ENCODE assay signal across 13 cellular contexts in genomic region chr17:33871720-33872535, GRCh38.
DNase-seq lines count a peak whose midpoint lies in the region; ATAC-seq and FAIRE-seq lines count a peak whose summit lies in the region.
"Had no signal": no experiment of that assay in that cellular context is flagged by ENCODE, and none has a peak within 500 bp of the region (broad histone marks: within the 10 kb centered on the region; RNA-seq: fewer than 3 reads in every experiment).

No MANE protein-coding gene starts in this region.

- no peak for DNase-seq in activated CD4-positive, CD25-positive, alpha-beta regulatory T cell treated with anti-CD3 and anti-CD28 coated beads, Interleukin-2, amount 50 U/mL, for 72 hours
- DNase-seq in NCI-H1105 treated with DMSO at 0.1 percent for 48 hours (lab: John Stamatoyannopoulos, UW) = peak; percentile 46
- DNase-seq in astrocyte of the hippocampus (ENCODE audit: low read depth, low spot score) = peak; percentile 76
- peak in 33 of 56 donors; percentile 2 to 61 (median 17) for DNase-seq in nucleus accumbens (lab: John Stamatoyannopoulos, UW)
- no peak for DNase-seq in HTR-8/SVneo (ENCODE audit: insufficient read length, low spot score)
- DNase-seq in T1000 (lab: John Stamatoyannopoulos, UW) = no peak
- DNase-seq: activated CD4-positive, alpha-beta T cell treated with anti-CD3 and anti-CD28 coated beads for 4 hours; mesenchymal stem cell; NCI-H146; right cardiac atrium; Right ventricle myocardium superior had no signal

- no peak for FAIRE-seq in HTR-8/SVneo (lab: Jason Lieb, UNC)

- peak; percentile 20 to 32 for ATAC-seq in activated CD4-positive, CD25-positive, alpha-beta regulatory T cell treated with anti-CD3 and anti-CD28 coated beads, Interleukin-2, amount 50 U/mL, for 24 hours
- ATAC-seq in GM18873 (IDR thresholded peaks at IDR 0.05; ENCODE audit: low FRiP score, unreplicated experiment) = no peak
- ATAC-seq: right cardiac atrium had no signal

Comparison
In these comparisons a context has a peak if more than half of its experiments do, and no peak if none do; other contexts are left out.
1. DNase-seq: peak in NCI-H1105 treated with DMSO at 0.1 percent for 48 hours (single experiment), astrocyte of the hippocampus (single experiment) and nucleus accumbens (33 of 56); none in activated CD4-positive, CD25-positive, alpha-beta regulatory T cell treated with anti-CD3 and anti-CD28 coated beads, Interleukin-2, amount 50 U/mL, for 72 hours (single experiment), HTR-8/SVneo (single experiment) and T1000 (single experiment).